8 cellular contexts compared by ENCODE assay signal in genomic region chr6:30327232-30327746, GRCh38. TPM values are rescaled to one million over a fixed set of nuclear protein-coding genes. Genes with fewer than 3 reads are reported as not detected.
A peak's percentile ranks its signal among the peaks of the same experiment; 100 is the strongest.
DNase-seq lines count a peak whose midpoint lies in the region; ATAC-seq and TF ChIP-seq lines count a peak whose summit lies in the region.

No MANE protein-coding gene starts in this region.

- peak overlapping the region; percentile 93 to 100 (median 99) for H3K27ac Mint-ChIP-seq in naive thymus-derived CD8-positive, alpha-beta T cell

- DNase-seq in Karpas-422 (no peak), colonic mucosa (no peak), SIG-M5 (lab: John Stamatoyannopoulos, UW) (no peak)
- DNase-seq in naive thymus-derived CD8-positive, alpha-beta T cell = peak in 1 of 10 donors; percentile 94
- no peak for DNase-seq in activated CD4-positive, CD25-positive, alpha-beta regulatory T cell treated with anti-CD3 and anti-CD28 coated beads, Interleukin-2, amount 50 U/mL, for 72 hours

- H3K9me2 ChIP-seq in Karpas-422 (replicated peaks; ENCODE audit: insufficient read depth, low read length) = no peaks in the 10 kb centered on the region

- H2AFZ ChIP-seq in Karpas-422 (ENCODE audit: low read length) = peak overlapping the region; percentile 15; the same call in 1 of the 2 replicates

- POLR2A ChIA-PET in naive thymus-derived CD8-positive, alpha-beta T cell (lab: Charles Lee) = interaction anchor here (0.7 to 4.1 kb wide), 8 partner anchors 11 to 1560 kb away, joined by 4 to 36 read pairs (median 8); partner anchors contain the start of genes MRPS18B, PPP1R11, RPP21 and TRIM26

- H3K79me2 ChIP-seq in Karpas-422 (ENCODE audit: low read length) = peaks cover 57% of the 10 kb centered on the region

- H3K4me1 ChIP-seq in Karpas-422 (ENCODE audit: low read length) (peaks cover 29% of the 10 kb centered on the region), colonic mucosa (no peaks in the 10 kb centered on the region)

- no peak for ATAC-seq in naive thymus-derived CD8-positive, alpha-beta T cell
- ATAC-seq in GM18505 (IDR thresholded peaks at IDR 0.05; ENCODE audit: unreplicated experiment) = no peak
- ATAC-seq in esophagus mucosa = no peak

- H3K27ac ChIP-seq in C4-2B (peak overlapping the region; percentile 90), Karpas-422 (ENCODE audit: low read length) (no peak overlapping the region; the same call in 1 of the 2 replicates), colonic mucosa (peak overlapping the region; percentile 99)

- peaks cover 37 to 58% (median 50%) of the 10 kb centered on the region in 4 donors for H3K4me1 Mint-ChIP-seq in naive thymus-derived CD8-positive, alpha-beta T cell

- TF ChIP-seq POLR2A in GM18505 (IDR thresholded peaks at IDR 0.05; ENCODE audit: borderline replicate concordance, extremely low read depth, insufficient read depth, insufficient read length) = no peak

- H3K27me3 ChIP-seq in Karpas-422 (ENCODE audit: low read length) = no peaks in the 10 kb centered on the region
- no peaks in the 10 kb centered on the region for H3K27me3 ChIP-seq in colonic mucosa

- H3K27me3 Mint-ChIP-seq in naive thymus-derived CD8-positive, alpha-beta T cell = no peaks in the 10 kb centered on the region

- peak overlapping the region; percentile 98 for H3K4me2 ChIP-seq in Karpas-422 (ENCODE audit: low read depth, low read length, poor library complexity, severe bottlenecking)

- peak overlapping the region; percentile 87 to 99 (median 96) for H3K4me3 Mint-ChIP-seq in naive thymus-derived CD8-positive, alpha-beta T cell

- H3K9ac ChIP-seq in Karpas-422 (ENCODE audit: low read length) = peak overlapping the region; percentile 90
- peak overlapping the region; percentile 90 to 97 for H3K9ac ChIP-seq in colonic mucosa (ENCODE audit: low read depth in 2 of 2, low read length in 2 of 2)

- no peaks in the 10 kb centered on the region; the same call in 1 of the 2 replicates for H3K36me3 ChIP-seq in Karpas-422 (ENCODE audit: insufficient read depth, low read length)
- H3K36me3 ChIP-seq in colonic mucosa = no peaks in the 10 kb centered on the region

- H3K4me3 ChIP-seq in Karpas-422 (ENCODE audit: low read length) (peak overlapping the region; percentile 75), colonic mucosa (peak overlapping the region; percentile 87)

- TF ChIP-seq CTCF in C4-2B (conservative IDR thresholded peaks at IDR 0.05) = no peak
- TF ChIP-seq CTCF in colonic mucosa (IDR thresholded peaks at IDR 0.05) = no peak

- peaks cover 14% of the 10 kb centered on the region for H4K20me1 ChIP-seq in Karpas-422 (ENCODE audit: insufficient read depth, low read depth, low read length)

- H3K9me3 Mint-ChIP-seq in naive thymus-derived CD8-positive, alpha-beta T cell = no peaks in the 10 kb centered on the region

- H3K9me3 ChIP-seq in Karpas-422 (ENCODE audit: low read length) (no peaks in the 10 kb centered on the region), colonic mucosa (no peaks in the 10 kb centered on the region)

- intact Hi-C loops in colonic mucosa (cut with DNase I) = no loop called here

- peaks cover 0 to 39% (median 5%) of the 10 kb centered on the region in 3 donors for H3K36me3 Mint-ChIP-seq in naive thymus-derived CD8-positive, alpha-beta T cell

RNA-seq across cellular contexts. Expression of gene TRIM39, which starts 0.6 kb away (rescaled TPM):
- 16.2 and 22.1 TPM in 2 replicates for total RNA-seq in Karpas-422 (2014; rRNA removed; shearing (Covaris generic); ENCODE audit: low replicate concordance)
- 10 to 100 TPM; 10.1 to 12.1 TPM for total RNA-seq in colonic mucosa
- 10 to 100 TPM; 22.1 to 23.1 TPM for total RNA-seq in naive thymus-derived CD8-positive, alpha-beta T cell
- 10 to 100 TPM in 2 of 3 donors, 1 to 10 TPM in 1; 6.6 to 15.4 (median 12.7) TPM for polyA plus RNA-seq in naive thymus-derived CD8-positive, alpha-beta T cell
- 9.6 TPM for total RNA-seq in esophagus mucosa

RNA-seq across cellular contexts. Expression of gene RPP21, which starts 17.7 kb away (rescaled TPM):
- 71.3 and 78.2 TPM in 2 replicates for total RNA-seq in Karpas-422 (2014; rRNA removed; shearing (Covaris generic); ENCODE audit: low replicate concordance)
- total RNA-seq in colonic mucosa (10 to 100 TPM; 41.7 to 60.3 TPM), esophagus mucosa (46.0 TPM)
- 10 to 100 TPM; 48.2 to 49.5 TPM for total RNA-seq in naive thymus-derived CD8-positive, alpha-beta T cell
- polyA plus RNA-seq in naive thymus-derived CD8-positive, alpha-beta T cell = 10 to 100 TPM; 61.1 to 92.4 (median 73.6) TPM
